ENCODE assay signal across 21 cellular contexts in the genomic region with DNA sequence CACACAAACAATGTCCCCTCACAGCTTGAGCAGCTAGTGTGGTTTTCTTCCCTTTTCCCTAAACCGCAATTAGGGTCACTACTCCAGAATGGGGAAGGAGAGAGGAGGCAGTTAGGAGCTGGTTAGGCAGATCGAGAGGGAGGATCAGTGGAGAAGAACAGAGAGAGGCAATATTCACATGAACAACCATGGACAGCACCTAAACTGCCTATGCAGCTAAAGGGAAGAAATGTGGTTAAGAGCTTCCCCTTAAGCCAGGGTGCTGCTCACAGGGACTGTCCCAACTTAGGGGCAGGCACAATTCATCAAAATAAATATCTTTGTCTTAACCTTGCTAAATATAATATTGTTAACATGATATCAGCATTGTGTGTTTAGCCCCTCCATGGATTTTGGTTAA.
"Had no signal": no experiment of that assay in that cellular context is flagged by ENCODE, and none has a peak within 500 bp of the region (broad histone marks: within the 10 kb centered on the region; RNA-seq: fewer than 3 reads in every experiment).

No MANE protein-coding gene starts in this region.

- H3K27ac Mint-ChIP-seq: immature natural killer cell; natural killer cell; stimulated activated effector memory CD8-positive, alpha-beta T cell treated with anti-CD3 and anti-CD28 coated beads, Interleukin-12 subunit alpha, Interleukin-12 subunit beta, amount 100 ng/mL, for 72 hours; stimulated activated naive CD8-positive, alpha-beta T cell treated with anti-CD3 and anti-CD28 coated beads, Interleukin-15, Interleukin-2, amounts not matched to agents 100 ng/mL and 50 ng/mL, for 24 hours had no signal

- H3K4me1 Mint-ChIP-seq: immature natural killer cell; natural killer cell; stimulated activated effector memory CD8-positive, alpha-beta T cell treated with anti-CD3 and anti-CD28 coated beads, Interleukin-12 subunit alpha, Interleukin-12 subunit beta, amount 100 ng/mL, for 72 hours had no signal

- H3K36me3 ChIP-seq: lower lobe of right lung, ovary, sigmoid colon, transverse colon, upper lobe of right lung, vagina had no signal

- H3K27ac ChIP-seq: dorsolateral prefrontal cortex, lower lobe of right lung, ovary, psoas muscle, sigmoid colon, transverse colon, upper lobe of right lung, vagina had no signal

- H3K27me3 Mint-ChIP-seq: stimulated activated naive CD8-positive, alpha-beta T cell treated with anti-CD3 and anti-CD28 coated beads, Interleukin-15, Interleukin-2, amounts not matched to agents 100 ng/mL and 50 ng/mL, for 24 hours had no signal

- ATAC-seq: left ventricle myocardium superior; lower lobe of right lung; natural killer cell; psoas muscle; right cardiac atrium; stimulated activated effector memory CD8-positive, alpha-beta T cell treated with anti-CD3 and anti-CD28 coated beads, Interleukin-12 subunit alpha, Interleukin-12 subunit beta, amount 100 ng/mL, for 72 hours; upper lobe of right lung had no signal

- DNase-seq: dorsolateral prefrontal cortex; effector CD4-positive, alpha-beta T cell; hypothalamus; immature natural killer cell; islet precursor cell; left ventricle myocardium superior; lower lobe of right lung; natural killer cell; occipital lobe; ovary; posterior cingulate gyrus; psoas muscle; right cardiac atrium; sigmoid colon; stimulated activated CD4-positive, alpha-beta T cell treated with anti-CD3 and anti-CD28 coated beads, Interleukin-2, amount 100 ng/mL, for 24 hours; stimulated activated CD4-positive, alpha-beta T cell treated with anti-CD3 and anti-CD28 coated beads, Interleukin-4, amount 100 ng/mL, for 24 hours; transverse colon; upper lobe of right lung had no signal

- H3K4me3 Mint-ChIP-seq: immature natural killer cell; natural killer cell; stimulated activated effector memory CD8-positive, alpha-beta T cell treated with anti-CD3 and anti-CD28 coated beads, Interleukin-12 subunit alpha, Interleukin-12 subunit beta, amount 100 ng/mL, for 72 hours; stimulated activated naive CD8-positive, alpha-beta T cell treated with anti-CD3 and anti-CD28 coated beads, Interleukin-15, Interleukin-2, amounts not matched to agents 100 ng/mL and 50 ng/mL, for 24 hours had no signal

- H3K27me3 ChIP-seq: dorsolateral prefrontal cortex, ovary, sigmoid colon, transverse colon, upper lobe of right lung, vagina had no signal

- H3K36me3 Mint-ChIP-seq: natural killer cell; stimulated activated effector memory CD8-positive, alpha-beta T cell treated with anti-CD3 and anti-CD28 coated beads, Interleukin-12 subunit alpha, Interleukin-12 subunit beta, amount 100 ng/mL, for 72 hours had no signal

- H3K4me1 ChIP-seq: lower lobe of right lung, psoas muscle, sigmoid colon, transverse colon, upper lobe of right lung, vagina had no signal

- H3K4me3 ChIP-seq: dorsolateral prefrontal cortex, lower lobe of right lung, ovary, psoas muscle, sigmoid colon, transverse colon, upper lobe of right lung, vagina had no signal

- H3K9me3 ChIP-seq: ovary, psoas muscle, transverse colon, upper lobe of right lung, vagina had no signal
